In genomic region chr17:48247038-48247437, GRCh38 we compare ENCODE assay signal across 1 cellular context.
TF ChIP-seq lines count a peak whose summit lies in the region.

No MANE protein-coding gene starts in this region.

TF ChIP-seq in HCT116, 20 proteins besides CTCF, POLR2A, EP300 and RAD21 (continued from another document):
- no peak for TF ChIP-seq ZBTB33 (IDR thresholded peaks at IDR 0.05; ENCODE audit: extremely low read depth, insufficient replicate concordance, low read length)
- TF ChIP-seq MAX (IDR thresholded peaks at IDR 0.05), result no peak
- TF ChIP-seq ZNF274 (IDR thresholded peaks at IDR 0.05; ENCODE audit: low read depth, low read length), result no peak
